In genomic region chr4:122766950-122767349, GRCh38 we compare ENCODE assay signal across 1 cellular context.
A peak's percentile ranks its signal among the peaks of the same experiment; 100 is the strongest.
TF ChIP-seq lines count a peak whose summit lies in the region.

No MANE protein-coding gene starts in this region.

TF ChIP-seq in HepG2, 621 proteins besides CTCF, POLR2A, EP300 and RAD21 (continued from another document and continues in another):
- TF ChIP-seq ARID4A (CRISPR knock-in tag; IDR thresholded peaks at IDR 0.05; ENCODE audit: borderline replicate concordance): peak; percentile 34; the same call in 1 of the 2 replicates
- peak; percentile 89 for TF ChIP-seq FOXP4 (CRISPR knock-in tag; IDR thresholded peaks at IDR 0.05)
- TF ChIP-seq ARNTL (CRISPR knock-in tag; IDR thresholded peaks at IDR 0.05): no peak
- TF ChIP-seq MAFG (CRISPR knock-in tag; IDR thresholded peaks at IDR 0.05): no peak
- 0 out of 2 replicates have a peak, but pooled peaks have one; percentile 49 for TF ChIP-seq ZKSCAN5 (CRISPR knock-in tag; IDR thresholded peaks at IDR 0.05)
- no peak for TF ChIP-seq ZFAT (CRISPR knock-in tag; conservative IDR thresholded peaks at IDR 0.05)
- 0 out of 2 replicates have a peak, but pooled peaks have one; percentile 11 for TF ChIP-seq ZBTB33 (CRISPR knock-in tag; IDR thresholded peaks at IDR 0.05)
- peak; percentile 70 for TF ChIP-seq REPIN1 (CRISPR knock-in tag; IDR thresholded peaks at IDR 0.05; ENCODE audit: borderline replicate concordance, low read depth)
- TF ChIP-seq ZNF263 (CRISPR knock-in tag; IDR thresholded peaks at IDR 0.05): no peak
- no peak for TF ChIP-seq LCORL (IDR thresholded peaks at IDR 0.05)
- TF ChIP-seq LCORL (CRISPR knock-in tag; IDR thresholded peaks at IDR 0.05): peak; percentile 61
- TF ChIP-seq CREM (IDR thresholded peaks at IDR 0.05): peak; percentile 77; the same call in 1 of the 2 replicates
- TF ChIP-seq CREM (CRISPR knock-in tag; IDR thresholded peaks at IDR 0.05): no peak
- no peak for TF ChIP-seq ZNF337 (CRISPR knock-in tag; IDR thresholded peaks at IDR 0.05; ENCODE audit: borderline replicate concordance, low read depth)
- 0 out of 2 replicates have a peak, but pooled peaks have one; percentile 70 for TF ChIP-seq ZBTB34 (CRISPR knock-in tag; IDR thresholded peaks at IDR 0.05)
- no peak for TF ChIP-seq FOXA1 (IDR thresholded peaks at IDR 0.05)
- peak; percentile 91 for TF ChIP-seq FOXA1 (CRISPR knock-in tag; IDR thresholded peaks at IDR 0.05)
- peak; percentile 55; the same call in 1 of the 2 replicates for TF ChIP-seq DMAP1 (CRISPR knock-in tag; IDR thresholded peaks at IDR 0.05)
- peak; percentile 40; the same call in 1 of the 2 replicates for TF ChIP-seq ZNF503 (CRISPR knock-in tag; IDR thresholded peaks at IDR 0.05)
- no peak for TF ChIP-seq FIP1L1 (IDR thresholded peaks at IDR 0.05; ENCODE audit: borderline replicate concordance, insufficient read depth, low read depth, low read length)
- no peak for TF ChIP-seq CC2D1A (CRISPR knock-in tag; IDR thresholded peaks at IDR 0.05)
- no peak for TF ChIP-seq CREB1 (IDR thresholded peaks at IDR 0.05)
- peak; percentile 36; the same call in 1 of the 2 replicates for TF ChIP-seq CREB1 (CRISPR knock-in tag; IDR thresholded peaks at IDR 0.05)
- TF ChIP-seq ZNF709 (CRISPR knock-in tag; IDR thresholded peaks at IDR 0.05): no peak
- no peak for TF ChIP-seq E2F2 (CRISPR knock-in tag; IDR thresholded peaks at IDR 0.05; ENCODE audit: borderline replicate concordance)
- no peak for TF ChIP-seq ZNF281 (CRISPR knock-in tag; IDR thresholded peaks at IDR 0.05; ENCODE audit: borderline replicate concordance)
- TF ChIP-seq ZNF766 (CRISPR knock-in tag; IDR thresholded peaks at IDR 0.05; ENCODE audit: borderline replicate concordance): no peak
- TF ChIP-seq FOXA3 (CRISPR knock-in tag; IDR thresholded peaks at IDR 0.05): peak; percentile 93
- TF ChIP-seq AHR (CRISPR knock-in tag; IDR thresholded peaks at IDR 0.05): no peak
- TF ChIP-seq ZHX1 (CRISPR knock-in tag; IDR thresholded peaks at IDR 0.05; ENCODE audit: low read depth): 0 out of 2 replicates have a peak, but pooled peaks have one; percentile 48
- no peak for TF ChIP-seq DMTF1 (CRISPR knock-in tag; IDR thresholded peaks at IDR 0.05)
- TF ChIP-seq ZNF12 (CRISPR knock-in tag; IDR thresholded peaks at IDR 0.05): no peak
- TF ChIP-seq PLRG1 (conservative IDR thresholded peaks at IDR 0.05): no peak
